1 cellular context compared by ENCODE assay signal in the genomic region with DNA sequence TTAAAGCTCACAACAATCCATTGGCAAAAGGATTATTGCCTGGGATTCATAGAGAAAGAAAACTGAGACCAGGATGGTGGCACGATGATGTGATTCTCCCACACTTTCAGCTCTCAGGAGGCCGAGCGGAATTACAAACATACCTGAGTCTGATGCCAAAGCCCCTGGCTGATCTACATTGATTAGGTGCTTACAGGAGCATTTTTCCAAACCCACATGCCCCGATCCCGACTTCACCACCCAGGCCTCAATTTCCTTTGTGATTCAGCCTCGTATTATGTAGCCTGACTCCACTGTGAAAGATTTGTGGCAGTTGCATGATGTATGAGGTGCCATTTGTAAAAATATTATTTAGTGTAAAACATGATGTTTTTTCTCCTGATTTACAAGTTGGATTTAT.
TF ChIP-seq lines count a peak whose summit lies in the region.

No MANE protein-coding gene starts in this region.

TF ChIP-seq in HEK293, 187 proteins besides CTCF, POLR2A, EP300 and RAD21:
- TF ChIP-seq ZNF670 (tag by site-specific recombination; IDR thresholded peaks at IDR 0.05; ENCODE audit: low read depth) (no peak), ZNF664 (tag by site-specific recombination; IDR thresholded peaks at IDR 0.05) (peak; percentile 47; the same call in 1 of the 2 replicates)
